Comparison of ENCODE assay signal across 12 cellular contexts in genomic region chr20:34369265-34369664, GRCh38. TPM values are rescaled to one million over a fixed set of nuclear protein-coding genes. Genes with fewer than 3 reads are reported as not detected.
A peak's percentile ranks its signal among the peaks of the same experiment; 100 is the strongest.
DNase-seq lines count a peak whose midpoint lies in the region; ATAC-seq, FAIRE-seq and TF ChIP-seq lines count a peak whose summit lies in the region.
"Had no signal": no experiment of that assay in that cellular context is flagged by ENCODE, and none has a peak within 500 bp of the region (broad histone marks: within the 10 kb centered on the region; RNA-seq: fewer than 3 reads in every experiment).

No MANE protein-coding gene starts in this region.

- POLR2A ChIA-PET in A673 (lab: Charles Lee; ENCODE audit: low non-redundant PET): no interaction called here

- DNase-seq in activated naive CD4-positive, alpha-beta T cell treated with Interleukin-2 at 50 U/mL for 16 hours: peak; percentile 3
- no peak for DNase-seq in activated naive CD4-positive, alpha-beta T cell treated with anti-CD3 and anti-CD28 coated beads, Interleukin-2, amount 50 U/mL, for 16 hours
- no peak for DNase-seq in T-helper 17 cell
- no peak for DNase-seq in chondrocyte (ENCODE audit: low spot score)
- DNase-seq in stimulated activated CD8-positive, alpha-beta memory T cell treated with anti-CD3 and anti-CD28 coated beads, Interleukin-4, amount 100 ng/mL, for 48 hours: peak; percentile 42
- DNase-seq in A673 (ENCODE audit: low spot score): no peak
- no peak for DNase-seq in pancreas
- DNase-seq in activated effector memory CD4-positive, alpha-beta T cell treated with anti-CD3 and anti-CD28 coated beads, Interleukin-2, amount 50 U/mL, for 16 hours: no peak
- DNase-seq: NCI-H1048, NCI-H2081 treated with DMSO at 0.1 percent for 48 hours, NCI-H526 treated with DMSO at 0.1 percent for 48 hours had no signal

- H3K4me3 ChIP-seq in A673 (ENCODE audit: low read depth, low read length, poor library complexity, severe bottlenecking) (no peak overlapping the region), pancreas (no peak overlapping the region)

- CTCF ChIA-PET in A673 (lab: Charles Lee): no interaction called here

- H3K36me3 Mint-ChIP-seq in T-helper 17 cell (ENCODE audit: low read depth): peaks cover 8% of the 10 kb centered on the region
- peaks cover 36% of the 10 kb centered on the region for H3K36me3 Mint-ChIP-seq in chondrocyte (ENCODE audit: low read depth)

- no peaks in the 10 kb centered on the region for H3K9me3 ChIP-seq in T-helper 17 cell (ENCODE audit: control insufficient read depth, low read length, poor library complexity, severe bottlenecking)
- no peaks in the 10 kb centered on the region for H3K9me3 ChIP-seq in A673 (ENCODE audit: low read depth, low read length, poor library complexity, severe bottlenecking)
- H3K9me3 ChIP-seq in pancreas: no peaks in the 10 kb centered on the region

- H3K4me1 Mint-ChIP-seq in T-helper 17 cell (peaks cover 34% of the 10 kb centered on the region), chondrocyte (ENCODE audit: low read depth) (peaks cover 42% of the 10 kb centered on the region)

- H3K4me3 Mint-ChIP-seq in T-helper 17 cell (no peak overlapping the region), chondrocyte (ENCODE audit: unreplicated experiment) (no peak overlapping the region)
- H3K4me3 Mint-ChIP-seq: activated naive CD4-positive, alpha-beta T cell treated with anti-CD3 and anti-CD28 coated beads, Interleukin-2, amount 50 U/mL, for 24 hours had no signal

- ATAC-seq in T-helper 17 cell (peak; percentile 20), pancreas (no peak)

- no peaks in the 10 kb centered on the region for H3K27me3 ChIP-seq in A673 (replicated peaks; ENCODE audit: insufficient read depth, low read depth, low read length, poor library complexity)
- H3K27me3 ChIP-seq in pancreas: no peaks in the 10 kb centered on the region

- H3K36me3 ChIP-seq in A673 (ENCODE audit: insufficient read depth, low read length, poor library complexity, severe bottlenecking) (peaks cover 31% of the 10 kb centered on the region), pancreas (peaks cover 0 to 25% (median 0%) of the 10 kb centered on the region in 3 donors)

- H3K9me3 Mint-ChIP-seq in chondrocyte (ENCODE audit: low read depth): no peaks in the 10 kb centered on the region
- H3K9me3 Mint-ChIP-seq: activated naive CD4-positive, alpha-beta T cell treated with anti-CD3 and anti-CD28 coated beads, Interleukin-2, amount 50 U/mL, for 24 hours had no signal

- intact Hi-C loops in A673 (cut with micrococcal nuclease; ENCODE audit: unreplicated experiment): no loop called here
- intact Hi-C loops in pancreas (cut with DNase I): no loop called here

- BruUV-seq in A673 (replicated peaks; lab: Mats Ljungman, UMichigan): no TSS peak

- FAIRE-seq in pancreas (lab: Jason Lieb, UNC): no peak

- WGBS in pancreas, 2 donors: 63 to 79% methylated on average over 3 of the region's 3 CpGs

- H3K27ac ChIP-seq in A673 (ENCODE audit: low read depth, low read length, poor library complexity, severe bottlenecking): no peak overlapping the region
- no peak overlapping the region for H3K27ac ChIP-seq in pancreas

- peaks cover 9% of the 10 kb centered on the region for H3K4me1 ChIP-seq in A673 (ENCODE audit: insufficient read depth, low read length, poor library complexity, severe bottlenecking)
- peaks cover 16 to 31% (median 20%) of the 10 kb centered on the region in 3 donors for H3K4me1 ChIP-seq in pancreas

- no peaks in the 10 kb centered on the region for H3K27me3 Mint-ChIP-seq in T-helper 17 cell
- H3K27me3 Mint-ChIP-seq in chondrocyte (ENCODE audit: low read depth): no peaks in the 10 kb centered on the region
- H3K27me3 Mint-ChIP-seq: activated naive CD4-positive, alpha-beta T cell treated with anti-CD3 and anti-CD28 coated beads, Interleukin-2, amount 50 U/mL, for 24 hours had no signal

- peak overlapping the region; percentile 81 for H3K27ac Mint-ChIP-seq in T-helper 17 cell
- H3K27ac Mint-ChIP-seq in chondrocyte (ENCODE audit: unreplicated experiment): peak overlapping the region; percentile 77
- H3K27ac Mint-ChIP-seq: activated naive CD4-positive, alpha-beta T cell treated with anti-CD3 and anti-CD28 coated beads, Interleukin-2, amount 50 U/mL, for 24 hours had no signal

- TF ChIP-seq CTCF in chondrocyte (IDR thresholded peaks at IDR 0.05) (no peak), A673 (conservative IDR thresholded peaks at IDR 0.05; ENCODE audit: low read depth, low read length) (no peak), pancreas (IDR thresholded peaks at IDR 0.05) (no peak)

RNA-seq across cellular contexts. Expression of gene ITCH, which starts 6.2 kb away (rescaled TPM):
- 10 to 100 TPM; 44.4 to 53.4 TPM for total RNA-seq in T-helper 17 cell
- total RNA-seq in chondrocyte: 58.2 to 96.9 TPM (median 84.8 TPM) in 3 replicates
- total RNA-seq in A673 (2021): 56.2 and 57.7 TPM in 2 replicates
- 10 to 100 TPM; 19.6 to 37.0 (median 23.4) TPM for total RNA-seq in pancreas
- 1 to 10 TPM; 5.7 to 8.2 TPM for polyA plus RNA-seq in pancreas

Comparison
In these comparisons a context has a peak if more than half of its experiments do, and no peak if none do; other contexts are left out.
1. DNase-seq: peak in activated naive CD4-positive, alpha-beta T cell treated with Interleukin-2 at 50 U/mL for 16 hours (single experiment) and stimulated activated CD8-positive, alpha-beta memory T cell treated with anti-CD3 and anti-CD28 coated beads, Interleukin-4, amount 100 ng/mL, for 48 hours (single experiment); none in activated naive CD4-positive, alpha-beta T cell treated with anti-CD3 and anti-CD28 coated beads, Interleukin-2, amount 50 U/mL, for 16 hours (single experiment), T-helper 17 cell (0 of 3), chondrocyte (single experiment), A673 (single experiment), pancreas (0 of 6) and activated effector memory CD4-positive, alpha-beta T cell treated with anti-CD3 and anti-CD28 coated beads, Interleukin-2, amount 50 U/mL, for 16 hours (single experiment).